In the genomic region with DNA sequence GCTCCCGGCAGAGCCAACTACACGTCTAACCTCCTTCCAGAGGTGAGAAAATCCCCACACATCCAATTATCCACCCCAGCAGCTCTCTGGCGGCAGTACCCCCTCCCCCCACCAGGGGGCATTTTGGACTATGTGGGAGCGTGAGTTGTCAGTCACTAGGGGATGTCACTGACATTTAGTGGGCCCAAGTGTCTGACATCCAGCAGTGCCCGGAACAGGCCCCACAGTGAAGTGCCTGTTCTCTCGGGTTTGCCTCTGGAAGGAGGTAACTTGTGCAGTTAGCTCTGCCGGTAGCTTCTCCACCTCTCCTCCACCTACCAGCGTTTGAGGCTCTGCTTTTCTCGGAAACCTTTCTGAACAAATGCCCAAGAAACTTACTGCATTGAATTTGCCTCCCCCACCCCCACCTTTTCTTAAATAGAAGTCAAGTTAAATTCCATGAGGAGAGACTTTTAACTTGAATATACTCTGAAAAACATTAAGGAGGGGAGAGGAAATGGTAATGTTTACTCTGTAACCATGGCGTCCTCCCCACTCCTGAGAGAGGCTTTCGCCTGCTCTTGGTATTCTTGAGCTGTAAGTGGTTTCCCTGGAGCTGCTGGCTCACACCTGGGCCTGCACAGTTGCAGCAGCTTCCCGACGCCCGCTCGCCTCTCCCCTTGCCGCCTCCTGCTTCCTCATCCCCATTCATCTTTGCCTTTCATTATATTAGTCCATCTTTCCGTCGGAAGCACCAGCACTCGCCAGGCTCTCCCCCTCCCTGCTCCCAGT, we compare ENCODE assay signal across 8 cellular contexts.
DNase-seq lines count a peak whose midpoint lies in the region; ATAC-seq, FAIRE-seq and TF ChIP-seq lines count a peak whose summit lies in the region.

No MANE protein-coding gene starts in this region.

- WGBS in psoas muscle, 3 donors, result 45 to 53% (median 49%) methylated on average over 19 of the region's 19 CpGs

- TF ChIP-seq CTCF in D721Med (IDR thresholded peaks at IDR 0.05; ENCODE audit: insufficient read depth, missing control alignments) (peak; percentile 79), psoas muscle (IDR thresholded peaks at IDR 0.05) (peak; percentile 92), vagina (IDR thresholded peaks at IDR 0.05) (peak; percentile 38 to 79 (median 67))

- peak; percentile 33 for DNase-seq in D721Med (ENCODE audit: insufficient read length, low spot score)
- DNase-seq in Kasumi-1 (lab: John Stamatoyannopoulos, UW), result peak; percentile 66 to 73
- DNase-seq in SHP77 (lab: John Stamatoyannopoulos, UW), result peak; percentile 60 to 63
- peak; percentile 67 for DNase-seq in activated gamma-delta T cell treated with anti-CD3 and anti-CD28 coated beads, Interleukin-2, amount 50 U/mL, for 16 hours (ENCODE audit: low read depth)
- peak; percentile 42 to 91 (median 74) for DNase-seq in head of caudate nucleus
- peak; percentile 72 to 79 for DNase-seq in psoas muscle
- peak; percentile 77 to 81 for DNase-seq in vagina (ENCODE audit: extremely low spot score in 2 of 2)

- intact Hi-C loops in head of caudate nucleus (cut with DNase I) (no loop called here), psoas muscle (cut with DNase I) (loop anchor here (1.0 to 5.0 kb wide), 3 partner anchors 217 to 287 kb away; no protein-coding TSS in a partner anchor), vagina (cut with DNase I) (no loop called here)

- H3K27me3 ChIP-seq in psoas muscle (ENCODE audit: insufficient read depth in 3 of 3, low read length in 2 of 3) (peaks cover 0 to 43% (median 15%) of the 10 kb centered on the region in 3 donors), vagina (no peaks in the 10 kb centered on the region)

- H3K9me3 ChIP-seq in psoas muscle, result no peaks in the 10 kb centered on the region
- H3K9me3 ChIP-seq in vagina, result no peaks in the 10 kb centered on the region

- no peak overlapping the region for H3K27ac ChIP-seq in psoas muscle
- no peak overlapping the region for H3K27ac ChIP-seq in vagina

- ATAC-seq in psoas muscle (peak; percentile 53 to 72 (median 62)), GM18873 (IDR thresholded peaks at IDR 0.05; ENCODE audit: low FRiP score, unreplicated experiment) (no peak)

- H3K4me3 ChIP-seq in psoas muscle (no peak overlapping the region), vagina (no peak overlapping the region)

- TF ChIP-seq POLR2A in vagina (IDR thresholded peaks at IDR 0.05), result no peak

- FAIRE-seq in D721Med (lab: Jason Lieb, UNC), result no peak

- H3K4me1 ChIP-seq in psoas muscle (peaks cover 8% of the 10 kb centered on the region), vagina (peaks cover 42% of the 10 kb centered on the region)

- H3K36me3 ChIP-seq in psoas muscle (ENCODE audit: insufficient read depth in 1 of 2, low read depth in 1 of 2) (peaks cover 0 to 5% of the 10 kb centered on the region in 2 donors), vagina (peaks cover 0 to 4% of the 10 kb centered on the region in 2 donors)

Comparison
In these comparisons a context has a peak if more than half of its experiments do, and no peak if none do; other contexts are left out.
1. intact Hi-C loops: an anchor here in psoas muscle (1.0 to 5.0 kb wide); none called in head of caudate nucleus and vagina.